Comparison of ENCODE assay signal across 11 cellular contexts in genomic region chr20:46928580-46929132, GRCh38. TPM values are rescaled to one million over a fixed set of nuclear protein-coding genes. Genes with fewer than 3 reads are reported as not detected.
DNase-seq lines count a peak whose midpoint lies in the region; TF ChIP-seq lines count a peak whose summit lies in the region.
"Had no signal": no experiment of that assay in that cellular context is flagged by ENCODE, and none has a peak within 500 bp of the region (broad histone marks: within the 10 kb centered on the region; RNA-seq: fewer than 3 reads in every experiment).

No MANE protein-coding gene starts in this region.

- H3K4me2 ChIP-seq in neuronal stem cell (ENCODE audit: insufficient read depth, low read length, poor library complexity, severe bottlenecking) (no peak overlapping the region), hepatocyte (no peak overlapping the region)

- H3K14ac ChIP-seq in neuronal stem cell (ENCODE audit: low read length) = no peak overlapping the region

- no peak overlapping the region for H3K4ac ChIP-seq in neuronal stem cell (ENCODE audit: low read length)

- H3K79me2 ChIP-seq in hepatocyte = no peaks in the 10 kb centered on the region

- no peak overlapping the region for H4K8ac ChIP-seq in neuronal stem cell (ENCODE audit: low read depth, low read length)

- H2AFZ ChIP-seq in neuronal stem cell (ENCODE audit: low read length) (peak overlapping the region; percentile 40), hepatocyte (no peak overlapping the region)

- H3K9me3 ChIP-seq in neuronal stem cell (replicated peaks in 1 of 2; ENCODE audit: control insufficient read depth in 2 of 2, insufficient read depth in 1 of 2, low read depth in 1 of 2, low read length in 2 of 2) (no peaks in the 10 kb centered on the region), hepatocyte (ENCODE audit: low read depth) (no peaks in the 10 kb centered on the region)

- H3K27me3 ChIP-seq in neuronal stem cell (ENCODE audit: control insufficient read depth in 3 of 3, insufficient read depth in 3 of 3, low read depth in 1 of 3, low read length in 3 of 3) (peaks cover 0 to 3% (median 0%) of the 10 kb centered on the region in 3 experiments), hepatocyte (no peaks in the 10 kb centered on the region)

- no peak overlapping the region for H2BK15ac ChIP-seq in neuronal stem cell (ENCODE audit: low read length)

- H3K36me3 ChIP-seq in neuronal stem cell (replicated peaks in 1 of 2; ENCODE audit: control insufficient read depth in 2 of 2, insufficient read depth in 2 of 2, low read length in 2 of 2) = no peaks in the 10 kb centered on the region
- H3K36me3 ChIP-seq in hepatocyte (replicated peaks; ENCODE audit: insufficient read depth, low read depth) = no peaks in the 10 kb centered on the region

- no peak overlapping the region for H2AK5ac ChIP-seq in neuronal stem cell (ENCODE audit: low read depth, low read length)

- H4K20me1 ChIP-seq in hepatocyte (ENCODE audit: insufficient read depth, poor library complexity, severe bottlenecking) = no peaks in the 10 kb centered on the region

- no peak overlapping the region for H2BK120ac ChIP-seq in neuronal stem cell (ENCODE audit: low read depth, low read length)

- H2BK12ac ChIP-seq in neuronal stem cell (ENCODE audit: low read length) = no peak overlapping the region

- DNase-seq in AG08395 (ENCODE audit: low spot score) (peak; percentile 76), SK-MEL-5 (ENCODE audit: low read depth, low spot score) (peak; percentile 42), fibroblast of peridontal ligament (ENCODE audit: extremely low read depth) (peak; percentile 66), neuronal stem cell (ENCODE audit: low spot score) (no peak), NCI-H2196 treated with DMSO at 0.1 percent for 48 hours (lab: John Stamatoyannopoulos, UW; ENCODE audit: unreplicated experiment) (no peak), hepatocyte (ENCODE audit: low spot score) (no peak)
- DNase-seq in activated CD4-positive, alpha-beta T cell treated with anti-CD3 and anti-CD28 coated beads, Interleukin-2, amount 50 U/mL, for 1 hour = no peak
- DNase-seq in activated naive CD4-positive, alpha-beta T cell (lab: John Stamatoyannopoulos, UW) = no peak
- DNase-seq: NCI-H1694, WERI-Rb-1 had no signal

- H3K9ac ChIP-seq in neuronal stem cell (ENCODE audit: low read depth, low read length, poor library complexity) = no peak overlapping the region

- H3K18ac ChIP-seq in neuronal stem cell (ENCODE audit: low read length) = no peak overlapping the region

- no peaks in the 10 kb centered on the region for H3K9me2 ChIP-seq in hepatocyte (replicated peaks; ENCODE audit: insufficient read depth)

- H3K23ac ChIP-seq in neuronal stem cell (ENCODE audit: low read depth, low read length, poor library complexity) = no peak overlapping the region

- H3K79me1 ChIP-seq in neuronal stem cell (ENCODE audit: low read depth, low read length) = no peaks in the 10 kb centered on the region

- in situ Hi-C loops in SK-MEL-5 (cut with HindIII; ENCODE audit: low pct_unique_long_range_greater_than_20kb, low sequenced_read_pairs) = no loop called here

- no peak overlapping the region for H2BK5ac ChIP-seq in neuronal stem cell (ENCODE audit: low read length)

- H3K4me1 ChIP-seq in neuronal stem cell (ENCODE audit: control insufficient read depth in 2 of 2, insufficient read depth in 1 of 2, low read depth in 1 of 2, low read length in 2 of 2) (peaks cover 0 to 3% of the 10 kb centered on the region in 2 donors), hepatocyte (ENCODE audit: insufficient read depth) (peaks cover 4% of the 10 kb centered on the region)

- H3K27ac ChIP-seq in neuronal stem cell (replicated peaks; ENCODE audit: low read length) (no peak overlapping the region), hepatocyte (no peak overlapping the region)
- H3K27ac ChIP-seq: WERI-Rb-1 had no signal

- no peak overlapping the region for H4K91ac ChIP-seq in neuronal stem cell (ENCODE audit: low read depth, low read length, poor library complexity)

- TF ChIP-seq CTCF in hepatocyte (IDR thresholded peaks at IDR 0.05; ENCODE audit: poor library complexity) = no peak

- WGBS in neuronal stem cell (ENCODE audit: extremely low coverage in 2 of 2, insufficient read length in 2 of 2, insufficient replicate concordance in 1 of 2), 2 donors = no CpG with 5 or more reads among the region's 12 CpGs
- 71% methylated on average over 12 of the region's 12 CpGs for WGBS in hepatocyte (ENCODE audit: low lambda C conversion rate, missing lambda C conversion rate)

- H3K4me3 ChIP-seq in neuronal stem cell (ENCODE audit: low read length in 2 of 2) (no peak overlapping the region), hepatocyte (no peak overlapping the region)

RNA-seq across cellular contexts. Expression of gene EYA2, which starts 34.0 kb away (rescaled TPM):
- total RNA-seq in SK-MEL-5 (2014; rRNA removed; shearing (Covaris generic)) = not detected in 2 replicates
- not detected in 2 replicates for polyA plus RNA-seq in SK-MEL-5 (2015; cell fraction: cytosol; rRNA removed)
- polyA plus RNA-seq in SK-MEL-5 (2015; cell fraction: nucleus; rRNA removed) = not detected in 2 replicates
- 1.0 TPM for polyA plus RNA-seq in neuronal stem cell (2013, experiment 1 of 2)
- polyA plus RNA-seq in neuronal stem cell (2013, experiment 2 of 2) = 0.97 TPM
- total RNA-seq in hepatocyte = 1.4 and 1.8 TPM in 2 replicates
- polyA plus RNA-seq in hepatocyte = 1.4 and 2.0 TPM in 2 replicates
- total RNA-seq: activated T-helper 2 cell treated with anti-CD3 and anti-CD28 coated beads, Interferon-gamma antibody, Interleukin-2, Interleukin-4, amounts not matched to agents 10 μg/mL and 5 μg/mL and 100 μg/mL, durations not matched to agents 14 hours and 24 hours and 36 hours had no signal

Comparison
In these comparisons a context has a peak if more than half of its experiments do, and no peak if none do; other contexts are left out.
1. DNase-seq: peak in AG08395 (single experiment), SK-MEL-5 (single experiment) and fibroblast of peridontal ligament (single experiment); none in neuronal stem cell (single experiment), NCI-H2196 treated with DMSO at 0.1 percent for 48 hours (single experiment), hepatocyte (single experiment), activated CD4-positive, alpha-beta T cell treated with anti-CD3 and anti-CD28 coated beads, Interleukin-2, amount 50 U/mL, for 1 hour (single experiment) and activated naive CD4-positive, alpha-beta T cell (0 of 4).